Comparison of ENCODE assay signal across 1 cellular context in the genomic region with DNA sequence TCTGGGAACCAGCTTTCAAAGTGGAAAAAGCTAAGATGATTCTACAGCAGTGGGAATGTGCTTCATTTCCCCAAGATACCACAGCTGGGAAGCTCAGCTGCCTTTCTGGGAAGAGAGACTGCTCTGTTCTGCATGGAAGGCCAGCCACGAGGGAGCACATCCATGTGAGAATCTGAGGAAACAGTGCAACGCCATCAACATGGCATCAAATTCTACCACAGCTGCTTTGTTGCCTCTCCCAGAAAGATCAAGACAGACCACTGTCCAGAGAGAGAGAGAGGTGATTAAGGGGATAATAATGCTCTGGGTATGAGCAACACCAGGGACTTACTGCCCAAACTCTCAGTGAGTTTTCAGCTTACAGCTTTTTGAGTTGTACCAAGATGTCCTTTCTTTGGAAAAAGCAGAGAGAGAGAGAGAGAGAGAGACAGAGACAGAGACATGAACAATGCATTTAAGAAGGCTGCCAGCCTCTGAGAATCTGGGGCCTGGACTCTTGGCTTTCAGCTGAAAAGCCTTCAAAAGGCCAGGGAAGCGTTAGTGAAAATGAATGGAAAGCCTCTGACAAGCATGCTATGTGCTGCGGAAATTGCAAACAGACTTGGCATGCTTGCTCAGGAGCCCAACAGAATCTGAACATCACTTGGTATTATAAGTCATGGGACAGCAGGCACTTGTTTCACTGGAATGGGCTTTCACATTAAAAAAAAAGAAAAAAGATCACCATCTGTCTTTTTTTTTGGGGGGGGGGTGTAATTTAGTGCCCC.
TF ChIP-seq lines count a peak whose summit lies in the region.

No MANE protein-coding gene starts in this region.

TF ChIP-seq in GM23338, 12 proteins besides CTCF, POLR2A, EP300 and RAD21 (continued from another document):
- TF ChIP-seq, protein P1, sequence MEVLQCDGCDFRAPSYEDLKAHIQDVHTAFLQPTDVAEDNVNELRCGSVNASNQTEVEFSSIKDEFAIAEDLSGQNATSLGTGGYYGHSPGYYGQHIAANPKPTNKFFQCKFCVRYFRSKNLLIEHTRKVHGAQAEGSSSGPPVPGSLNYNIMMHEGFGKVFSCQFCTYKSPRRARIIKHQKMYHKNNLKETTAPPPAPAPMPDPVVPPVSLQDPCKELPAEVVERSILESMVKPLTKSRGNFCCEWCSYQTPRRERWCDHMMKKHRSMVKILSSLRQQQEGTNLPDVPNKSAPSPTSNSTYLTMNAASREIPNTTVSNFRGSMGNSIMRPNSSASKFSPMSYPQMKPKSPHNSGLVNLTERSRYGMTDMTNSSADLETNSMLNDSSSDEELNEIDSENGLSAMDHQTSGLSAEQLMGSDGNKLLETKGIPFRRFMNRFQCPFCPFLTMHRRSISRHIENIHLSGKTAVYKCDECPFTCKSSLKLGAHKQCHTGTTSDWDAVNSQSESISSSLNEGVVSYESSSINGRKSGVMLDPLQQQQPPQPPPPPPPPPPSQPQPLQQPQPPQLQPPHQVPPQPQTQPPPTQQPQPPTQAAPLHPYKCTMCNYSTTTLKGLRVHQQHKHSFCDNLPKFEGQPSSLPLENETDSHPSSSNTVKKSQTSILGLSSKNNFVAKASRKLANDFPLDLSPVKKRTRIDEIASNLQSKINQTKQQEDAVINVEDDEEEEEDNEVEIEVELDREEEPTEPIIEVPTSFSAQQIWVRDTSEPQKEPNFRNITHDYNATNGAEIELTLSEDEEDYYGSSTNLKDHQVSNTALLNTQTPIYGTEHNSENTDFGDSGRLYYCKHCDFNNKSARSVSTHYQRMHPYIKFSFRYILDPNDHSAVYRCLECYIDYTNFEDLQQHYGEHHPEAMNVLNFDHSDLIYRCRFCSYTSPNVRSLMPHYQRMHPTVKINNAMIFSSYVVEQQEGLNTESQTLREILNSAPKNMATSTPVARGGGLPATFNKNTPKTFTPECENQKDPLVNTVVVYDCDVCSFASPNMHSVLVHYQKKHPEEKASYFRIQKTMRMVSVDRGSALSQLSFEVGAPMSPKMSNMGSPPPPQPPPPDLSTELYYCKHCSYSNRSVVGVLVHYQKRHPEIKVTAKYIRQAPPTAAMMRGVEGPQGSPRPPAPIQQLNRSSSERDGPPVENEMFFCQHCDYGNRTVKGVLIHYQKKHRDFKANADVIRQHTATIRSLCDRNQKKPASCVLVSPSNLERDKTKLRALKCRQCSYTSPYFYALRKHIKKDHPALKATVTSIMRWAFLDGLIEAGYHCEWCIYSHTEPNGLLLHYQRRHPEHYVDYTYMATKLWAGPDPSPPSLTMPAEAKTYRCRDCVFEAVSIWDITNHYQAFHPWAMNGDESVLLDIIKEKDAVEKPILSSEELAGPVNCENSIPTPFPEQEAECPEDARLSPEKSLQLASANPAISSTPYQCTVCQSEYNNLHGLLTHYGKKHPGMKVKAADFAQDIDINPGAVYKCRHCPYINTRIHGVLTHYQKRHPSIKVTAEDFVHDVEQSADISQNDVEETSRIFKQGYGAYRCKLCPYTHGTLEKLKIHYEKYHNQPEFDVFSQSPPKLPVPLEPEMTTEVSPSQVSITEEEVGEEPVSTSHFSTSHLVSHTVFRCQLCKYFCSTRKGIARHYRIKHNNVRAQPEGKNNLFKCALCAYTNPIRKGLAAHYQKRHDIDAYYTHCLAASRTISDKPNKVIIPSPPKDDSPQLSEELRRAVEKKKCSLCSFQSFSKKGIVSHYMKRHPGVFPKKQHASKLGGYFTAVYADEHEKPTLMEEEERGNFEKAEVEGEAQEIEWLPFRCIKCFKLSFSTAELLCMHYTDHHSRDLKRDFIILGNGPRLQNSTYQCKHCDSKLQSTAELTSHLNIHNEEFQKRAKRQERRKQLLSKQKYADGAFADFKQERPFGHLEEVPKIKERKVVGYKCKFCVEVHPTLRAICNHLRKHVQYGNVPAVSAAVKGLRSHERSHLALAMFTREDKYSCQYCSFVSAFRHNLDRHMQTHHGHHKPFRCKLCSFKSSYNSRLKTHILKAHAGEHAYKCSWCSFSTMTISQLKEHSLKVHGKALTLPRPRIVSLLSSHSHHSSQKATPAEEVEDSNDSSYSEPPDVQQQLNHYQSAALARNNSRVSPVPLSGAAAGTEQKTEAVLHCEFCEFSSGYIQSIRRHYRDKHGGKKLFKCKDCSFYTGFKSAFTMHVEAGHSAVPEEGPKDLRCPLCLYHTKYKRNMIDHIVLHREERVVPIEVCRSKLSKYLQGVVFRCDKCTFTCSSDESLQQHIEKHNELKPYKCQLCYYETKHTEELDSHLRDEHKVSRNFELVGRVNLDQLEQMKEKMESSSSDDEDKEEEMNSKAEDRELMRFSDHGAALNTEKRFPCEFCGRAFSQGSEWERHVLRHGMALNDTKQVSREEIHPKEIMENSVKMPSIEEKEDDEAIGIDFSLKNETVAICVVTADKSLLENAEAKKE (CRISPR knock-in tag; IDR thresholded peaks at IDR 0.05), result no peak
- no peak for TF ChIP-seq EZH2phosphoT487 (IDR thresholded peaks at IDR 0.05; ENCODE audit: unreplicated experiment)
- no peak for TF ChIP-seq CREB1 (CRISPR knock-in tag; IDR thresholded peaks at IDR 0.05; ENCODE audit: low read depth)
- no peak for TF ChIP-seq JUNB (IDR thresholded peaks at IDR 0.05; ENCODE audit: unreplicated experiment)
- TF ChIP-seq NANOG (IDR thresholded peaks at IDR 0.05; ENCODE audit: borderline replicate concordance), result no peak
- TF ChIP-seq, protein P2, sequence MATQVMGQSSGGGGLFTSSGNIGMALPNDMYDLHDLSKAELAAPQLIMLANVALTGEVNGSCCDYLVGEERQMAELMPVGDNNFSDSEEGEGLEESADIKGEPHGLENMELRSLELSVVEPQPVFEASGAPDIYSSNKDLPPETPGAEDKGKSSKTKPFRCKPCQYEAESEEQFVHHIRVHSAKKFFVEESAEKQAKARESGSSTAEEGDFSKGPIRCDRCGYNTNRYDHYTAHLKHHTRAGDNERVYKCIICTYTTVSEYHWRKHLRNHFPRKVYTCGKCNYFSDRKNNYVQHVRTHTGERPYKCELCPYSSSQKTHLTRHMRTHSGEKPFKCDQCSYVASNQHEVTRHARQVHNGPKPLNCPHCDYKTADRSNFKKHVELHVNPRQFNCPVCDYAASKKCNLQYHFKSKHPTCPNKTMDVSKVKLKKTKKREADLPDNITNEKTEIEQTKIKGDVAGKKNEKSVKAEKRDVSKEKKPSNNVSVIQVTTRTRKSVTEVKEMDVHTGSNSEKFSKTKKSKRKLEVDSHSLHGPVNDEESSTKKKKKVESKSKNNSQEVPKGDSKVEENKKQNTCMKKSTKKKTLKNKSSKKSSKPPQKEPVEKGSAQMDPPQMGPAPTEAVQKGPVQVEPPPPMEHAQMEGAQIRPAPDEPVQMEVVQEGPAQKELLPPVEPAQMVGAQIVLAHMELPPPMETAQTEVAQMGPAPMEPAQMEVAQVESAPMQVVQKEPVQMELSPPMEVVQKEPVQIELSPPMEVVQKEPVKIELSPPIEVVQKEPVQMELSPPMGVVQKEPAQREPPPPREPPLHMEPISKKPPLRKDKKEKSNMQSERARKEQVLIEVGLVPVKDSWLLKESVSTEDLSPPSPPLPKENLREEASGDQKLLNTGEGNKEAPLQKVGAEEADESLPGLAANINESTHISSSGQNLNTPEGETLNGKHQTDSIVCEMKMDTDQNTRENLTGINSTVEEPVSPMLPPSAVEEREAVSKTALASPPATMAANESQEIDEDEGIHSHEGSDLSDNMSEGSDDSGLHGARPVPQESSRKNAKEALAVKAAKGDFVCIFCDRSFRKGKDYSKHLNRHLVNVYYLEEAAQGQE (IDR thresholded peaks at IDR 0.05; ENCODE audit: unreplicated experiment), result no peak
- no peak for TF ChIP-seq ZNF114 (CRISPR knock-in tag; IDR thresholded peaks at IDR 0.05)
